In the genomic region with DNA sequence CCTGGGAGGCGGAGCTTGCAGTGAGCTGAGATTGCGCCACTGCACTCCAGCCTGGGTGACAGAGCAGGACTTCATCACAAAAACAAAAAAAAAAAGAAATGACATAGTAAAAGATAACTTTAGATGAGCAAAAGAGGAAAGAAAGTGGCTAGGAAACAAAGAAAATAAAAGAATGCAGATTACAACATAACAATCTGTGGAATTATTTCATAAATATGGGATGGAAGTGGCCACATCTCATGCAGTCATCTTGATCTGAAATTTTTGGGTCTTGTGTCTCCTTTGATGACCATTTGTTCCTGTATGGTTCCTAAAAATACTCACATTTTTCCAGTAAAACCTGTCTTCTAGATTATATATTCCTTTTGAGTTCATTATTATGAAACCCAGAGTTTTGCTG, we compare ENCODE assay signal across 23 cellular contexts.
"Had no signal": no experiment of that assay in that cellular context is flagged by ENCODE, and none has a peak within 500 bp of the region (broad histone marks: within the 10 kb centered on the region; RNA-seq: fewer than 3 reads in every experiment).

No MANE protein-coding gene starts in this region.

- ATAC-seq: natural killer cell; right lobe of liver; stimulated activated naive B cell treated with anti-CD40 and anti-IgM and Interleukin-4, amounts not matched to agents 10 μg/mL and 1 μg/mL and 100 μg/mL, for 72 hours; stimulated activated naive CD8-positive, alpha-beta T cell treated with anti-CD3 and anti-CD28 coated beads, Interleukin-15, Interleukin-2, amounts not matched to agents 100 U/mL and 50 U/mL, for 24 hours; upper lobe of right lung had no signal

- H3K36me3 ChIP-seq: left ventricle myocardium inferior, neural progenitor cell, ovary, right atrium auricular region, right lobe of liver, suprapubic skin, thoracic aorta, tibial artery, upper lobe of right lung had no signal

- H3K4me3 ChIP-seq: hepatocyte, left ventricle myocardium inferior, lung, neural progenitor cell, ovary, right atrium auricular region, right lobe of liver, skin epidermis, suprapubic skin, thoracic aorta, tibial artery, upper lobe of right lung had no signal

- H3K9me3 ChIP-seq: left ventricle myocardium inferior, ovary, right atrium auricular region, right lobe of liver, suprapubic skin, thoracic aorta, tibial artery, upper lobe of right lung had no signal

- H3K27ac ChIP-seq: hepatocyte, left ventricle myocardium inferior, neural progenitor cell, ovary, right atrium auricular region, right lobe of liver, skin epidermis, suprapubic skin, thoracic aorta, tibial artery, upper lobe of right lung had no signal

- H3K9ac ChIP-seq: neural progenitor cell had no signal

- H2AFZ ChIP-seq: hepatocyte, neural progenitor cell had no signal

- H3K4me1 ChIP-seq: left ventricle myocardium inferior, neural progenitor cell, right atrium auricular region, right lobe of liver, tibial artery had no signal

- H3K79me2 ChIP-seq: hepatocyte had no signal

- H3K27me3 ChIP-seq: hepatocyte, neural progenitor cell, ovary, right atrium auricular region, right lobe of liver, suprapubic skin, tibial artery, upper lobe of right lung had no signal

- DNase-seq: islet precursor cell; left ventricle myocardium inferior; mesendoderm; naive B cell; natural killer cell; nephron progenitor cell; ovary; right lobe of liver; stimulated activated CD4-positive, alpha-beta T cell treated with anti-CD3 and anti-CD28 coated beads, Interleukin-12 subunit alpha, Interleukin-12 subunit beta, amount 100 ng/mL, for 4 hours; stimulated activated CD4-positive, alpha-beta T cell treated with anti-CD3 and anti-CD28 coated beads, Interleukin-15, amount 100 ng/mL, for 24 hours; stimulated activated CD4-positive, alpha-beta T cell treated with anti-CD3 and anti-CD28 coated beads, Interleukin-2, amount 100 ng/mL, for 24 hours; stimulated activated CD4-positive, alpha-beta T cell treated with anti-CD3 and anti-CD28 coated beads, Interleukin-4, amount 100 ng/mL, for 1 hour; stimulated activated naive B cell treated with anti-CD40 and anti-IgM and Interleukin-4, amounts not matched to agents 10 μg/mL and 1 μg/mL and 100 μg/mL, for 72 hours; stimulated activated naive CD8-positive, alpha-beta T cell treated with anti-CD3 and anti-CD28 coated beads, Interleukin-15, Interleukin-2, amounts not matched to agents 100 U/mL and 50 U/mL, for 24 hours; tibial artery; upper lobe of right lung had no signal

- H3K4me2 ChIP-seq: hepatocyte, neural progenitor cell had no signal
